In genomic region chr11:405323-405975, GRCh38 we compare ENCODE assay signal across 1 cellular context.
TF ChIP-seq lines count a peak whose summit lies in the region.

No MANE protein-coding gene starts in this region.

TF ChIP-seq in A549, 52 proteins besides CTCF, POLR2A, EP300 and RAD21 (continued from another document):
- TF ChIP-seq CBX2 (IDR thresholded peaks at IDR 0.05; ENCODE audit: borderline replicate concordance, low read depth) = no peak
- TF ChIP-seq, protein P1, sequence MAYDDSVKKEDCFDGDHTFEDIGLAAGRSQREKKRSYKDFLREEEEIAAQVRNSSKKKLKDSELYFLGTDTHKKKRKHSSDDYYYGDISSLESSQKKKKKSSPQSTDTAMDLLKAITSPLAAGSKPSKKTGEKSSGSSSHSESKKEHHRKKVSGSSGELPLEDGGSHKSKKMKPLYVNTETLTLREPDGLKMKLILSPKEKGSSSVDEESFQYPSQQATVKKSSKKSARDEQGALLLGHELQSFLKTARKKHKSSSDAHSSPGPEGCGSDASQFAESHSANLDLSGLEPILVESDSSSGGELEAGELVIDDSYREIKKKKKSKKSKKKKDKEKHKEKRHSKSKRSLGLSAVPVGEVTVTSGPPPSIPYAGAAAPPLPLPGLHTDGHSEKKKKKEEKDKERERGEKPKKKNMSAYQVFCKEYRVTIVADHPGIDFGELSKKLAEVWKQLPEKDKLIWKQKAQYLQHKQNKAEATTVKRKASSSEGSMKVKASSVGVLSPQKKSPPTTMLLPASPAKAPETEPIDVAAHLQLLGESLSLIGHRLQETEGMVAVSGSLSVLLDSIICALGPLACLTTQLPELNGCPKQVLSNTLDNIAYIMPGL (CRISPR knock-in tag; IDR thresholded peaks at IDR 0.05; ENCODE audit: borderline replicate concordance) = no peak
- TF ChIP-seq EHF (CRISPR knock-in tag; IDR thresholded peaks at IDR 0.05) = no peak
- TF ChIP-seq SREBF2 (IDR thresholded peaks at IDR 0.05) = no peak
- TF ChIP-seq ZC3H11A (IDR thresholded peaks at IDR 0.05) = no peak
